ENCODE assay signal across 8 cellular contexts in the genomic region with DNA sequence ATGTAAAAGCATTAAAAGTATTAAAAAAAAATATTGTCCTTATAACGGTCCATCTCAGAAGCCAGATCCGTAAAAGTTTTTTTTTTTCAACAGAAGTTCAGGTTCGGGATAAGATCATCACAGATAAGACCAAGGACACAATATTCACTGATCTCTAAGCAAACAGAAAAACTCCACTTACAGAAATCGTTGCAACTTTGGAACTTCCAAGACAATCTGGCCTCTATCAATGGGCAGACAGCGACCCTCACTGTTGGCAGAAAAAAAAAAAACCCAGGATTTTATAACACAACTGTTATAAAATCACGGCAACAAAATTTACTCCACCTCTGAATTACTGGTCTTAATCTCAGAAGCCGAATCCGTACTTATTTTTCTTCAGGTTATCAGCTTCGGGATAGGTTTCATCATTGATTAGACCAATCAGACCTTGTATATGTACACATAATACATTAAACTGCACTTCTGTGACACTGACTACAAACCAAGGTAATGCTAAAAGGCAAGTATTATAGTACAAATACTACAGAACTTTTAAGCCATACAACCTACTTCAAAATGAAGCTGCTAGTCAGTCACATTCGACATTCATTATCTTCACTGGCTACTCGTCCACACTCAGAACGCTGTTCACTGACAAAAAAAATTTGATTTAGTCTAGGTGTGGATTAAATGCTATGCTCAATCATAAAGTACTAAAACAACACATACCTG. TPM values are rescaled to one million over a fixed set of nuclear protein-coding genes. Genes with fewer than 3 reads are reported as not detected.
A peak's percentile ranks its signal among the peaks of the same experiment; 100 is the strongest.
DNase-seq lines count a peak whose midpoint lies in the region; TF ChIP-seq lines count a peak whose summit lies in the region.

No MANE protein-coding gene starts in this region.

- peak; percentile 20 for TF ChIP-seq CTCF in GM06990 (IDR thresholded peaks at IDR 0.05; ENCODE audit: insufficient read depth, low read length, poor library complexity, severe bottlenecking)

- H3K36me3 ChIP-seq in GM06990 (ENCODE audit: control insufficient read depth, insufficient read depth, low read length) (peaks cover 6% of the 10 kb centered on the region), MG63 (peaks cover 41% of the 10 kb centered on the region)

- DNase-seq in GM06990 (ENCODE audit: extremely low read depth, insufficient read length) = no peak
- no peak for DNase-seq in MG63
- peak; percentile 38 for DNase-seq in cerebellar cortex (ENCODE audit: low spot score)
- peak; percentile 29 for DNase-seq in midbrain (lab: John Stamatoyannopoulos, UW)
- no peak for DNase-seq in NCI-H774 (lab: John Stamatoyannopoulos, UW)
- DNase-seq in NCI-H524 treated with DMSO at 0.1 percent for 48 hours (lab: John Stamatoyannopoulos, UW) = no peak
- DNase-seq in stimulated activated CD4-positive, alpha-beta T cell treated with anti-CD3 and anti-CD28 coated beads, Interleukin-4, amount 100 ng/mL, for 24 hours = no peak
- no peak for DNase-seq in activated CD4-positive, alpha-beta T cell treated with anti-CD3 and anti-CD28 coated beads, Interleukin-2, amount 50 U/mL, for 48 hours

- H3K4me3 ChIP-seq in GM06990 (replicated peaks; ENCODE audit: low read depth, low read length) = peak overlapping the region; percentile 88
- H3K4me3 ChIP-seq in MG63 = peak overlapping the region; percentile 86

- H3K27me3 ChIP-seq in GM06990 (replicated peaks; ENCODE audit: control insufficient read depth, insufficient read depth, low read length) (no peaks in the 10 kb centered on the region), MG63 (no peaks in the 10 kb centered on the region)

- no peaks in the 10 kb centered on the region for H3K9me3 ChIP-seq in MG63

RNA-seq across cellular contexts. Expression of a gene that starts 34.7 kb away (rescaled TPM):
- total RNA-seq in MG63 (2014; rRNA removed; shearing (Covaris generic); ENCODE audit: low replicate concordance) = 89.9 and 199 TPM in 2 replicates

Comparison
In these comparisons a context has a peak if more than half of its experiments do, and no peak if none do; other contexts are left out.
1. DNase-seq: peak in cerebellar cortex (single experiment) and midbrain (single experiment); none in GM06990 (single experiment), MG63 (single experiment), NCI-H774 (single experiment), NCI-H524 treated with DMSO at 0.1 percent for 48 hours (single experiment), stimulated activated CD4-positive, alpha-beta T cell treated with anti-CD3 and anti-CD28 coated beads, Interleukin-4, amount 100 ng/mL, for 24 hours (single experiment) and activated CD4-positive, alpha-beta T cell treated with anti-CD3 and anti-CD28 coated beads, Interleukin-2, amount 50 U/mL, for 48 hours (0 of 2).